In genomic region chr7:144282490-144282889, GRCh38 we compare ENCODE assay signal across 4 cellular contexts. TPM values are rescaled to one million over a fixed set of nuclear protein-coding genes. Genes with fewer than 3 reads are reported as not detected.
"Had no signal": no experiment of that assay in that cellular context is flagged by ENCODE, and none has a peak within 500 bp of the region (broad histone marks: within the 10 kb centered on the region; RNA-seq: fewer than 3 reads in every experiment).

No MANE protein-coding gene starts in this region.

RNA-seq across cellular contexts. Expression of gene CTAGE8, which starts 13.4 kb away (rescaled TPM):
- total RNA-seq: H1, HT-29, IMR-90 had no signal
- polyA plus RNA-seq: H1, IMR-90 had no signal

RNA-seq across cellular contexts. Expression of gene OR2A7, which starts 17.9 kb away (rescaled TPM):
- total RNA-seq: IMR-90 had no signal
- polyA plus RNA-seq: IMR-90 had no signal

RNA-seq across cellular contexts. Expression of gene OR2A1, which starts 29.7 kb away (rescaled TPM):
- total RNA-seq: H1, H9, HT-29, IMR-90 had no signal
- polyA plus RNA-seq: IMR-90 had no signal

RNA-seq across cellular contexts. Expression of gene OR2A42, which starts 43.1 kb away (rescaled TPM):
- total RNA-seq: H1, H9, HT-29, IMR-90 had no signal
- polyA plus RNA-seq: H1, IMR-90 had no signal
